Comparison of ENCODE assay signal across 30 cellular contexts in the genomic region with DNA sequence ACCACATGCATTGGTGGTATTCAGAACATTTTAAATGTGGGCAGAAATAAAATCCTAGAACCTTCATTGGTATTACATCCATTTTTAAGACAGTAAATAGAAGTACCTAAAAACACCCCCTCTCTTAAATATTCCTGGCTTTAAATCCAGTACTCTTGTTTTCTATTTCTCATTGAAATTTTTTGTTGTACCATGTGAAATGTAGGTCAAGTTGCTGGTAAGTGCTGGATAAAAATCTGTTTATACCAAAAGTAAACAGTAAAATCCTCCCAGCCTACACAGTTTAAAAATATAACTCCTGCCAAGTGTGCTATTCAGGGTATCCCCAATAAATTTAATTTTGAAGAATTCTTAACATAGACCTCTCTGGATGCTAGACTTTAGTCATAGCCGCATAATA.
"Had no signal": no experiment of that assay in that cellular context is flagged by ENCODE, and none has a peak within 500 bp of the region (broad histone marks: within the 10 kb centered on the region; RNA-seq: fewer than 3 reads in every experiment).

No MANE protein-coding gene starts in this region.

- H3K9me2 ChIP-seq: SK-N-SH had no signal

- FAIRE-seq: RCC 7860, TTC549 had no signal

- ATAC-seq: activated CD4-positive, alpha-beta T cell treated with anti-CD3 and anti-CD28 coated beads for 36 hours; activated naive CD8-positive, alpha-beta T cell treated with anti-CD3 and anti-CD28 coated beads, Interleukin-2, amount 50 U/mL, for 24 hours; activated T-cell treated with anti-CD3 and anti-CD28 coated beads, Interleukin-2, amount 50 U/mL, for 4 hours had no signal

- H3K36me3 Mint-ChIP-seq: activated CD4-positive, alpha-beta memory T cell treated with anti-CD3 and anti-CD28 coated beads for 36 hours; activated naive CD4-positive, alpha-beta T cell treated with anti-CD3 and anti-CD28 coated beads, Interleukin-2, amount 10 ng/mL, durations not matched to agents 7 days and 5 days; activated naive CD8-positive, alpha-beta T cell had no signal

- DNase-seq: activated CD4-positive, alpha-beta memory T cell treated with anti-CD3 and anti-CD28 coated beads for 36 hours; activated CD4-positive, alpha-beta T cell treated with anti-CD3 and anti-CD28 coated beads for 36 hours; activated CD4-positive, alpha-beta T cell treated with anti-CD3 and anti-CD28 coated beads, Interleukin-2, amount 10 ng/mL, durations not matched to agents 7 days and 5 days; activated CD8-positive, alpha-beta memory T cell treated with anti-CD3 and anti-CD28 coated beads, Interleukin-2, amount 50 U/mL, for 4 hours; activated naive CD4-positive, alpha-beta T cell treated with anti-CD3 and anti-CD28 coated beads, Interleukin-2, amount 10 ng/mL, durations not matched to agents 7 days and 5 days; activated naive CD8-positive, alpha-beta T cell treated with anti-CD3 and anti-CD28 coated beads, Interleukin-2, amount 50 U/mL, for 24 hours; activated T-cell treated with anti-CD3 and anti-CD28 coated beads for 4 hours; activated T-cell treated with anti-CD3 and anti-CD28 coated beads, Interleukin-2, amount 50 U/mL, for 4 hours; anterior cingulate cortex; brain microvascular endothelial cell; central memory CD4-positive, alpha-beta T cell; KG1; MM.1S; MV-4-11; NCI-H1092; NCI-H1436 treated with DMSO at 0.1 percent for 48 hours; NCI-H1694 treated with DMSO at 0.1 percent for 48 hours; NCI-H2029; NCI-H345; NCI-H524 treated with DMSO at 0.1 percent for 48 hours; NK-92 treated with Interleukin-12 subunit alpha and Interleukin-12 subunit beta, amount 100 ng/mL, for 24 hours; PC-9; Right ventricle myocardium superior; SK-N-SH had no signal

- H3K4me2 ChIP-seq: PC-9, SK-N-SH had no signal

- H3K9me3 Mint-ChIP-seq: activated CD4-positive, alpha-beta memory T cell treated with anti-CD3 and anti-CD28 coated beads for 36 hours; activated CD4-positive, alpha-beta T cell treated with anti-CD3 and anti-CD28 coated beads, Interleukin-2, amount 10 ng/mL, durations not matched to agents 7 days and 5 days; activated naive CD4-positive, alpha-beta T cell treated with anti-CD3 and anti-CD28 coated beads, Interleukin-2, amount 10 ng/mL, durations not matched to agents 7 days and 5 days; activated naive CD8-positive, alpha-beta T cell treated with anti-CD3 and anti-CD28 coated beads, Interleukin-2, amount 50 U/mL, for 24 hours; activated T-helper 1 cell treated with anti-CD3 and anti-CD28 coated beads, Interleukin-12 subunit alpha, Interleukin-12 subunit beta, Interleukin-2, Interleukin-4 antibody, amounts not matched to agents 30 ng/mL and 10 ng/mL and 1 ng/mL, durations not matched to agents 14 hours and 24 hours and 36 hours; T-helper 1 cell treated with Interleukin-12 subunit alpha and Interleukin-12 subunit beta and Interleukin-4 antibody, amounts not matched to agents 30 μg/mL and 1 μg/mL, for 36 hours; T-helper 2 cell treated with Interferon-gamma antibody and Interleukin-4, amounts not matched to agents 5 μg/mL and 100 μg/mL, for 36 hours had no signal

- H3K27me3 Mint-ChIP-seq: activated naive CD8-positive, alpha-beta T cell had no signal

- H3K27me3 ChIP-seq: brain microvascular endothelial cell had no signal

- H3K9me3 ChIP-seq: SK-N-SH had no signal

- H3K4me3 Mint-ChIP-seq: activated CD4-positive, alpha-beta memory T cell treated with anti-CD3 and anti-CD28 coated beads for 36 hours; activated CD4-positive, alpha-beta T cell treated with anti-CD3 and anti-CD28 coated beads for 36 hours; activated CD4-positive, alpha-beta T cell treated with anti-CD3 and anti-CD28 coated beads, Interleukin-2, amount 10 ng/mL, durations not matched to agents 7 days and 5 days; activated naive CD4-positive, alpha-beta T cell treated with anti-CD3 and anti-CD28 coated beads, Interleukin-2, amount 10 ng/mL, durations not matched to agents 7 days and 5 days; activated naive CD8-positive, alpha-beta T cell; activated naive CD8-positive, alpha-beta T cell treated with anti-CD3 and anti-CD28 coated beads, Interleukin-2, amount 50 U/mL, for 24 hours; activated T-cell treated with anti-CD3 and anti-CD28 coated beads, Interleukin-2, amount 50 U/mL, for 4 hours; activated T-helper 1 cell treated with anti-CD3 and anti-CD28 coated beads, Interleukin-12 subunit alpha, Interleukin-12 subunit beta, Interleukin-2, Interleukin-4 antibody, amounts not matched to agents 30 ng/mL and 10 ng/mL and 1 ng/mL, durations not matched to agents 14 hours and 24 hours and 36 hours; T-helper 1 cell treated with Interleukin-12 subunit alpha and Interleukin-12 subunit beta and Interleukin-4 antibody, amounts not matched to agents 30 μg/mL and 1 μg/mL, for 36 hours; T-helper 2 cell treated with Interferon-gamma antibody and Interleukin-4, amounts not matched to agents 5 μg/mL and 100 μg/mL, for 36 hours had no signal

- H3K36me3 ChIP-seq: brain microvascular endothelial cell had no signal

- H3K9ac ChIP-seq: SK-N-SH had no signal

- H2AFZ ChIP-seq: PC-9 had no signal

- H3K4me1 Mint-ChIP-seq: activated CD4-positive, alpha-beta T cell treated with anti-CD3 and anti-CD28 coated beads for 36 hours; activated CD4-positive, alpha-beta T cell treated with anti-CD3 and anti-CD28 coated beads, Interleukin-2, amount 10 ng/mL, durations not matched to agents 7 days and 5 days; activated naive CD4-positive, alpha-beta T cell treated with anti-CD3 and anti-CD28 coated beads, Interleukin-2, amount 10 ng/mL, durations not matched to agents 7 days and 5 days; activated naive CD8-positive, alpha-beta T cell treated with anti-CD3 and anti-CD28 coated beads, Interleukin-2, amount 50 U/mL, for 24 hours had no signal

- H3K4me3 ChIP-seq: PC-9 had no signal

- H3K27ac Mint-ChIP-seq: activated CD4-positive, alpha-beta memory T cell treated with anti-CD3 and anti-CD28 coated beads for 36 hours; activated CD4-positive, alpha-beta T cell treated with anti-CD3 and anti-CD28 coated beads for 36 hours; activated CD4-positive, alpha-beta T cell treated with anti-CD3 and anti-CD28 coated beads, Interleukin-2, amount 10 ng/mL, durations not matched to agents 7 days and 5 days; activated naive CD4-positive, alpha-beta T cell treated with anti-CD3 and anti-CD28 coated beads, Interleukin-2, amount 10 ng/mL, durations not matched to agents 7 days and 5 days; activated naive CD8-positive, alpha-beta T cell; activated naive CD8-positive, alpha-beta T cell treated with anti-CD3 and anti-CD28 coated beads, Interleukin-2, amount 50 U/mL, for 24 hours; activated T-helper 1 cell treated with anti-CD3 and anti-CD28 coated beads, Interleukin-12 subunit alpha, Interleukin-12 subunit beta, Interleukin-2, Interleukin-4 antibody, amounts not matched to agents 30 ng/mL and 10 ng/mL and 1 ng/mL, durations not matched to agents 14 hours and 24 hours and 36 hours; T-helper 1 cell treated with Interleukin-12 subunit alpha and Interleukin-12 subunit beta and Interleukin-4 antibody, amounts not matched to agents 30 μg/mL and 1 μg/mL, for 36 hours; T-helper 2 cell treated with Interferon-gamma antibody and Interleukin-4, amounts not matched to agents 5 μg/mL and 100 μg/mL, for 36 hours had no signal
